1 cellular context compared by ENCODE assay signal in genomic region chr6:111605100-111605748, GRCh38.
TF ChIP-seq lines count a peak whose summit lies in the region.

No MANE protein-coding gene starts in this region.

TF ChIP-seq in HEK293, 187 proteins besides CTCF, POLR2A, EP300 and RAD21 (continued from another document and continues in another):
- TF ChIP-seq INSM2 (tag by site-specific recombination; IDR thresholded peaks at IDR 0.05) (0 out of 2 replicates have a peak, but pooled peaks have one; percentile 18), ZNF2 (tag by site-specific recombination; IDR thresholded peaks at IDR 0.05) (peak; percentile 43; the same call in 1 of the 2 replicates), PRDM1 (tag by site-specific recombination; IDR thresholded peaks at IDR 0.05) (peak; percentile 78), ZFHX2 (tag by site-specific recombination; conservative IDR thresholded peaks at IDR 0.05) (no peak), PATZ1 (tag by site-specific recombination; IDR thresholded peaks at IDR 0.05) (0 out of 2 replicates have a peak, but pooled peaks have one; percentile 21), ZNF791 (tag by site-specific recombination; IDR thresholded peaks at IDR 0.05) (no peak), ZNF621 (tag by site-specific recombination; IDR thresholded peaks at IDR 0.05) (no peak), ZNF449 (tag by site-specific recombination; IDR thresholded peaks at IDR 0.05) (0 out of 2 replicates have a peak, but pooled peaks have one; percentile 32), BCL11B (tag by site-specific recombination; IDR thresholded peaks at IDR 0.05; ENCODE audit: low read depth) (no peak), PBX3 (CRISPR knock-in tag; IDR thresholded peaks at IDR 0.05) (no peak), ZNF600 (tag by site-specific recombination; IDR thresholded peaks at IDR 0.05) (peak; percentile 88), ZNF214 (tag by site-specific recombination; IDR thresholded peaks at IDR 0.05; ENCODE audit: borderline replicate concordance) (no peak), ZNF664 (tag by site-specific recombination; IDR thresholded peaks at IDR 0.05) (0 out of 2 replicates have a peak, but pooled peaks have one; percentile 12), ZNF362 (tag by site-specific recombination; IDR thresholded peaks at IDR 0.05) (peak; percentile 57; the same call in 1 of the 2 replicates), ZNF398 (tag by site-specific recombination; IDR thresholded peaks at IDR 0.05) (0 out of 2 replicates have a peak, but pooled peaks have one; percentile 10), ZNF501 (tag by site-specific recombination; IDR thresholded peaks at IDR 0.05) (peak; percentile 74), ZNF843 (tag by site-specific recombination; IDR thresholded peaks at IDR 0.05) (no peak), ZNF274 (IDR thresholded peaks at IDR 0.05; ENCODE audit: low read length) (no peak), ZNF274 (tag by site-specific recombination; IDR thresholded peaks at IDR 0.05; ENCODE audit: borderline replicate concordance) (no peak), ZFP69B (tag by site-specific recombination; IDR thresholded peaks at IDR 0.05) (0 out of 2 replicates have a peak, but pooled peaks have one; percentile 8), BCL11A (tag by site-specific recombination; IDR thresholded peaks at IDR 0.05; ENCODE audit: low read depth) (no peak), ZNF18 (tag by site-specific recombination; IDR thresholded peaks at IDR 0.05) (no peak), ZNF335 (tag by site-specific recombination; conservative IDR thresholded peaks at IDR 0.05) (peak; percentile 68), ZNF211 (tag by site-specific recombination; IDR thresholded peaks at IDR 0.05; ENCODE audit: low read depth) (no peak), ZNF391 (tag by site-specific recombination; IDR thresholded peaks at IDR 0.05; ENCODE audit: borderline replicate concordance, low read depth) (no peak), ZNF626 (tag by site-specific recombination; IDR thresholded peaks at IDR 0.05) (no peak), ZNF544 (tag by site-specific recombination; IDR thresholded peaks at IDR 0.05) (no peak), ZBTB7A (tag by site-specific recombination; IDR thresholded peaks at IDR 0.05; ENCODE audit: low read depth) (no peak), ZBTB11 (tag by site-specific recombination; conservative IDR thresholded peaks at IDR 0.05; ENCODE audit: low read depth) (peak; percentile 81), ZSCAN4 (tag by site-specific recombination; IDR thresholded peaks at IDR 0.05) (0 out of 2 replicates have a peak, but pooled peaks have one; percentile 24), PRDM2 (tag by site-specific recombination; IDR thresholded peaks at IDR 0.05; ENCODE audit: borderline replicate concordance) (no peak), WT1 (tag by site-specific recombination; IDR thresholded peaks at IDR 0.05) (no peak)
